In the genomic region with DNA sequence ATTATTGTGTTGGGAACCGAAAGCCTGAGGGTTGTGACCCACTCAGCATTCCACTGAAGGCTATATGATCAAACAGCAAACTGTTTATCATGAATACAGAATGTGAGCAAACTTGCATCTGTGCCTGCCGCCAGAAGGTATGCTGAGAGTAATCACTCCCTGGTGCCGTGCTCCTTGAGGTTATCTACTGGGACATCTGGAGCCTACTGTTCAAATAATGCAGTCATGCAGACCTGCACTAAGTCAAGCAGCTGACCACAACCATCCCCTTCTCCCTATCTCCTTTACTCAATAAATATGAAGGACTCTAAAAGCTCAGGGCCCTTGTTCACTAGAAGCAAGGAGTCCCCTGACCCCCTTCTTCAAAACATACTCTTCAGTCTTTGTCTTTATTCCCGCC, we compare ENCODE assay signal across 1 cellular context.
TF ChIP-seq lines count a peak whose summit lies in the region.

No MANE protein-coding gene starts in this region.

TF ChIP-seq in K562, 482 proteins besides CTCF, POLR2A, EP300 and RAD21 (continued from another document and continues in another):
- TF ChIP-seq, protein P1, sequence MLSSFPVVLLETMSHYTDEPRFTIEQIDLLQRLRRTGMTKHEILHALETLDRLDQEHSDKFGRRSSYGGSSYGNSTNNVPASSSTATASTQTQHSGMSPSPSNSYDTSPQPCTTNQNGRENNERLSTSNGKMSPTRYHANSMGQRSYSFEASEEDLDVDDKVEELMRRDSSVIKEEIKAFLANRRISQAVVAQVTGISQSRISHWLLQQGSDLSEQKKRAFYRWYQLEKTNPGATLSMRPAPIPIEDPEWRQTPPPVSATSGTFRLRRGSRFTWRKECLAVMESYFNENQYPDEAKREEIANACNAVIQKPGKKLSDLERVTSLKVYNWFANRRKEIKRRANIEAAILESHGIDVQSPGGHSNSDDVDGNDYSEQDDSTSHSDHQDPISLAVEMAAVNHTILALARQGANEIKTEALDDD (IDR thresholded peaks at IDR 0.05), result peak; percentile 54
- 0 out of 2 replicates have a peak, but pooled peaks have one; percentile 23 for TF ChIP-seq CBX5 (IDR thresholded peaks at IDR 0.05; ENCODE audit: borderline replicate concordance, low read depth)
- TF ChIP-seq E2F3 (CRISPR knock-in tag; IDR thresholded peaks at IDR 0.05), result no peak
- peak; percentile 95 for TF ChIP-seq CBFA2T2 (conservative IDR thresholded peaks at IDR 0.05)
- peak in 1 of 2 experiments; percentile 71; a peak in 2 of 3 replicates for TF ChIP-seq CBX3 (IDR thresholded peaks at IDR 0.05; ENCODE audit: borderline replicate concordance in 1 of 2, low read length in 2 of 2)
- 0 out of 2 replicates have a peak, but pooled peaks have one; percentile 65 for TF ChIP-seq ADNP (tag; IDR thresholded peaks at IDR 0.05)
- TF ChIP-seq DMBX1 (CRISPR knock-in tag; IDR thresholded peaks at IDR 0.05; ENCODE audit: borderline replicate concordance), result peak; percentile 76; the same call in 1 of the 2 replicates
- TF ChIP-seq STAT5A (IDR thresholded peaks at IDR 0.05; ENCODE audit: borderline replicate concordance, low read length), result peak; percentile 75
- TF ChIP-seq DPF2 (IDR thresholded peaks at IDR 0.05), result peak; percentile 88
- TF ChIP-seq LEF1 (IDR thresholded peaks at IDR 0.05), result peak; percentile 83; the same call in 1 of the 2 replicates
- TF ChIP-seq ZNF263 (CRISPR knock-in tag; IDR thresholded peaks at IDR 0.05; ENCODE audit: borderline replicate concordance), result 0 out of 2 replicates have a peak, but pooled peaks have one; percentile 14
- no peak for TF ChIP-seq CBX1 (IDR thresholded peaks at IDR 0.05; ENCODE audit: low read depth)
- TF ChIP-seq STAG1 (CRISPR knock-in tag; IDR thresholded peaks at IDR 0.05; ENCODE audit: borderline replicate concordance), result no peak
- TF ChIP-seq ELF4 (CRISPR knock-in tag; IDR thresholded peaks at IDR 0.05), result 0 out of 2 replicates have a peak, but pooled peaks have one; percentile 39
- TF ChIP-seq MTA1 (IDR thresholded peaks at IDR 0.05; ENCODE audit: borderline replicate concordance), result peak; percentile 53; the same call in 1 of the 2 replicates
- TF ChIP-seq, protein P2, sequence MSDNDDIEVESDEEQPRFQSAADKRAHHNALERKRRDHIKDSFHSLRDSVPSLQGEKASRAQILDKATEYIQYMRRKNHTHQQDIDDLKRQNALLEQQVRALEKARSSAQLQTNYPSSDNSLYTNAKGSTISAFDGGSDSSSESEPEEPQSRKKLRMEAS (CRISPR knock-in tag; IDR thresholded peaks at IDR 0.05), result peak; percentile 37; the same call in 1 of the 2 replicates
- peak; percentile 86; the same call in 1 of the 2 replicates for TF ChIP-seq ESRRA (IDR thresholded peaks at IDR 0.05; ENCODE audit: borderline replicate concordance, low read depth)
- TF ChIP-seq, protein P3, sequence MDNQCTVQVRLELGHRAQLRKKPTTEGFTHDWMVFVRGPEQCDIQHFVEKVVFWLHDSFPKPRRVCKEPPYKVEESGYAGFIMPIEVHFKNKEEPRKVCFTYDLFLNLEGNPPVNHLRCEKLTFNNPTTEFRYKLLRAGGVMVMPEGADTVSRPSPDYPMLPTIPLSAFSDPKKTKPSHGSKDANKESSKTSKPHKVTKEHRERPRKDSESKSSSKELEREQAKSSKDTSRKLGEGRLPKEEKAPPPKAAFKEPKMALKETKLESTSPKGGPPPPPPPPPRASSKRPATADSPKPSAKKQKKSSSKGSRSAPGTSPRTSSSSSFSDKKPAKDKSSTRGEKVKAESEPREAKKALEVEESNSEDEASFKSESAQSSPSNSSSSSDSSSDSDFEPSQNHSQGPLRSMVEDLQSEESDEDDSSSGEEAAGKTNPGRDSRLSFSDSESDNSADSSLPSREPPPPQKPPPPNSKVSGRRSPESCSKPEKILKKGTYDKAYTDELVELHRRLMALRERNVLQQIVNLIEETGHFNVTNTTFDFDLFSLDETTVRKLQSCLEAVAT (IDR thresholded peaks at IDR 0.05), result peak in 1 of 2 experiments; percentile 67; a peak in 1 of 4 replicates
- TF ChIP-seq FOXK1 (CRISPR knock-in tag; IDR thresholded peaks at IDR 0.05; ENCODE audit: borderline replicate concordance), result no peak
- no peak for TF ChIP-seq ZNF354B (CRISPR knock-in tag; IDR thresholded peaks at IDR 0.05)
- TF ChIP-seq FOXA1 (IDR thresholded peaks at IDR 0.05; ENCODE audit: borderline replicate concordance), result 0 out of 2 replicates have a peak, but pooled peaks have one; percentile 36
- TF ChIP-seq PHB2 (IDR thresholded peaks at IDR 0.05; ENCODE audit: low read depth), result peak; percentile 57; the same call in 1 of the 2 replicates
- TF ChIP-seq PML (IDR thresholded peaks at IDR 0.05; ENCODE audit: low read length), result peak; percentile 71
- peak; percentile 40; the same call in 1 of the 2 replicates for TF ChIP-seq NBN (IDR thresholded peaks at IDR 0.05; ENCODE audit: low read depth)
- TF ChIP-seq, protein P4, sequence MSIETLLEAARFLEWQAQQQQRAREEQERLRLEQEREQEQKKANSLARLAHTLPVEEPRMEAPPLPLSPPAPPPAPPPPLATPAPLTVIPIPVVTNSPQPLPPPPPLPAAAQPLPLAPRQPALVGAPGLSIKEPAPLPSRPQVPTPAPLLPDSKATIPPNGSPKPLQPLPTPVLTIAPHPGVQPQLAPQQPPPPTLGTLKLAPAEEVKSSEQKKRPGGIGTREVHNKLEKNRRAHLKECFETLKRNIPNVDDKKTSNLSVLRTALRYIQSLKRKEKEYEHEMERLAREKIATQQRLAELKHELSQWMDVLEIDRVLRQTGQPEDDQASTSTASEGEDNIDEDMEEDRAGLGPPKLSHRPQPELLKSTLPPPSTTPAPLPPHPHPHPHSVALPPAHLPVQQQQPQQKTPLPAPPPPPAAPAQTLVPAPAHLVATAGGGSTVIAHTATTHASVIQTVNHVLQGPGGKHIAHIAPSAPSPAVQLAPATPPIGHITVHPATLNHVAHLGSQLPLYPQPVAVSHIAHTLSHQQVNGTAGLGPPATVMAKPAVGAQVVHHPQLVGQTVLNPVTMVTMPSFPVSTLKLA (conservative IDR thresholded peaks at IDR 0.05), result peak in 1 of 2 experiments; percentile 50; a peak in 1 of 4 replicates
- peak; percentile 92 for TF ChIP-seq TEAD4 (IDR thresholded peaks at IDR 0.05; ENCODE audit: low read length)
- no peak for TF ChIP-seq TEAD4 (CRISPR knock-in tag; IDR thresholded peaks at IDR 0.05; ENCODE audit: borderline replicate concordance)
- TF ChIP-seq SMARCA4 (IDR thresholded peaks at IDR 0.05), result peak; percentile 89
- peak; percentile 78 for TF ChIP-seq KLF16 (IDR thresholded peaks at IDR 0.05)
- TF ChIP-seq ZNF644 (tag; IDR thresholded peaks at IDR 0.05; ENCODE audit: low read depth), result 0 out of 2 replicates have a peak, but pooled peaks have one; percentile 41
- peak; percentile 56; the same call in 1 of the 2 replicates for TF ChIP-seq ZNF24 (IDR thresholded peaks at IDR 0.05)
- TF ChIP-seq CXXC5 (CRISPR knock-in tag; IDR thresholded peaks at IDR 0.05), result peak; percentile 71
- TF ChIP-seq, protein P5, sequence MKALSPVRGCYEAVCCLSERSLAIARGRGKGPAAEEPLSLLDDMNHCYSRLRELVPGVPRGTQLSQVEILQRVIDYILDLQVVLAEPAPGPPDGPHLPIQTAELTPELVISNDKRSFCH (CRISPR knock-in tag; IDR thresholded peaks at IDR 0.05), result no peak
- TF ChIP-seq, protein P5 (tag; IDR thresholded peaks at IDR 0.05), result peak; percentile 33; the same call in 1 of the 2 replicates
- peak; percentile 74; the same call in 1 of the 2 replicates for TF ChIP-seq HDAC2 (IDR thresholded peaks at IDR 0.05)
- TF ChIP-seq CC2D1A (IDR thresholded peaks at IDR 0.05), result peak; percentile 85; the same call in 1 of the 2 replicates
- TF ChIP-seq HDAC3 (IDR thresholded peaks at IDR 0.05; ENCODE audit: borderline replicate concordance, partially characterized antibody), result peak; percentile 24
- peak; percentile 88 for TF ChIP-seq SMARCE1 (IDR thresholded peaks at IDR 0.05)
- TF ChIP-seq, protein P6, sequence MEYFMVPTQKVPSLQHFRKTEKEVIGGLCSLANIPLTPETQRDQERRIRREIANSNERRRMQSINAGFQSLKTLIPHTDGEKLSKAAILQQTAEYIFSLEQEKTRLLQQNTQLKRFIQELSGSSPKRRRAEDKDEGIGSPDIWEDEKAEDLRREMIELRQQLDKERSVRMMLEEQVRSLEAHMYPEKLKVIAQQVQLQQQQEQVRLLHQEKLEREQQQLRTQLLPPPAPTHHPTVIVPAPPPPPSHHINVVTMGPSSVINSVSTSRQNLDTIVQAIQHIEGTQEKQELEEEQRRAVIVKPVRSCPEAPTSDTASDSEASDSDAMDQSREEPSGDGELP (CRISPR knock-in tag; IDR thresholded peaks at IDR 0.05; ENCODE audit: borderline replicate concordance), result peak; percentile 45
- peak; percentile 54; the same call in 1 of the 2 replicates for TF ChIP-seq MYC (IDR thresholded peaks at IDR 0.05; ENCODE audit: low read depth, low read length)
- no peak for TF ChIP-seq MYC (CRISPR knock-in tag; IDR thresholded peaks at IDR 0.05; ENCODE audit: borderline replicate concordance, low read depth)
- TF ChIP-seq, protein P7, sequence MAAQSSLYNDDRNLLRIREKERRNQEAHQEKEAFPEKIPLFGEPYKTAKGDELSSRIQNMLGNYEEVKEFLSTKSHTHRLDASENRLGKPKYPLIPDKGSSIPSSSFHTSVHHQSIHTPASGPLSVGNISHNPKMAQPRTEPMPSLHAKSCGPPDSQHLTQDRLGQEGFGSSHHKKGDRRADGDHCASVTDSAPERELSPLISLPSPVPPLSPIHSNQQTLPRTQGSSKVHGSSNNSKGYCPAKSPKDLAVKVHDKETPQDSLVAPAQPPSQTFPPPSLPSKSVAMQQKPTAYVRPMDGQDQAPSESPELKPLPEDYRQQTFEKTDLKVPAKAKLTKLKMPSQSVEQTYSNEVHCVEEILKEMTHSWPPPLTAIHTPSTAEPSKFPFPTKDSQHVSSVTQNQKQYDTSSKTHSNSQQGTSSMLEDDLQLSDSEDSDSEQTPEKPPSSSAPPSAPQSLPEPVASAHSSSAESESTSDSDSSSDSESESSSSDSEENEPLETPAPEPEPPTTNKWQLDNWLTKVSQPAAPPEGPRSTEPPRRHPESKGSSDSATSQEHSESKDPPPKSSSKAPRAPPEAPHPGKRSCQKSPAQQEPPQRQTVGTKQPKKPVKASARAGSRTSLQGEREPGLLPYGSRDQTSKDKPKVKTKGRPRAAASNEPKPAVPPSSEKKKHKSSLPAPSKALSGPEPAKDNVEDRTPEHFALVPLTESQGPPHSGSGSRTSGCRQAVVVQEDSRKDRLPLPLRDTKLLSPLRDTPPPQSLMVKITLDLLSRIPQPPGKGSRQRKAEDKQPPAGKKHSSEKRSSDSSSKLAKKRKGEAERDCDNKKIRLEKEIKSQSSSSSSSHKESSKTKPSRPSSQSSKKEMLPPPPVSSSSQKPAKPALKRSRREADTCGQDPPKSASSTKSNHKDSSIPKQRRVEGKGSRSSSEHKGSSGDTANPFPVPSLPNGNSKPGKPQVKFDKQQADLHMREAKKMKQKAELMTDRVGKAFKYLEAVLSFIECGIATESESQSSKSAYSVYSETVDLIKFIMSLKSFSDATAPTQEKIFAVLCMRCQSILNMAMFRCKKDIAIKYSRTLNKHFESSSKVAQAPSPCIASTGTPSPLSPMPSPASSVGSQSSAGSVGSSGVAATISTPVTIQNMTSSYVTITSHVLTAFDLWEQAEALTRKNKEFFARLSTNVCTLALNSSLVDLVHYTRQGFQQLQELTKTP (IDR thresholded peaks at IDR 0.05; ENCODE audit: low read depth in 1 of 2, partially characterized antibody in 2 of 2), result peak in 1 of 2 experiments; percentile 55
- no peak for TF ChIP-seq MED1 (CRISPR knock-in tag; IDR thresholded peaks at IDR 0.05; ENCODE audit: borderline replicate concordance)
- TF ChIP-seq, protein P8, sequence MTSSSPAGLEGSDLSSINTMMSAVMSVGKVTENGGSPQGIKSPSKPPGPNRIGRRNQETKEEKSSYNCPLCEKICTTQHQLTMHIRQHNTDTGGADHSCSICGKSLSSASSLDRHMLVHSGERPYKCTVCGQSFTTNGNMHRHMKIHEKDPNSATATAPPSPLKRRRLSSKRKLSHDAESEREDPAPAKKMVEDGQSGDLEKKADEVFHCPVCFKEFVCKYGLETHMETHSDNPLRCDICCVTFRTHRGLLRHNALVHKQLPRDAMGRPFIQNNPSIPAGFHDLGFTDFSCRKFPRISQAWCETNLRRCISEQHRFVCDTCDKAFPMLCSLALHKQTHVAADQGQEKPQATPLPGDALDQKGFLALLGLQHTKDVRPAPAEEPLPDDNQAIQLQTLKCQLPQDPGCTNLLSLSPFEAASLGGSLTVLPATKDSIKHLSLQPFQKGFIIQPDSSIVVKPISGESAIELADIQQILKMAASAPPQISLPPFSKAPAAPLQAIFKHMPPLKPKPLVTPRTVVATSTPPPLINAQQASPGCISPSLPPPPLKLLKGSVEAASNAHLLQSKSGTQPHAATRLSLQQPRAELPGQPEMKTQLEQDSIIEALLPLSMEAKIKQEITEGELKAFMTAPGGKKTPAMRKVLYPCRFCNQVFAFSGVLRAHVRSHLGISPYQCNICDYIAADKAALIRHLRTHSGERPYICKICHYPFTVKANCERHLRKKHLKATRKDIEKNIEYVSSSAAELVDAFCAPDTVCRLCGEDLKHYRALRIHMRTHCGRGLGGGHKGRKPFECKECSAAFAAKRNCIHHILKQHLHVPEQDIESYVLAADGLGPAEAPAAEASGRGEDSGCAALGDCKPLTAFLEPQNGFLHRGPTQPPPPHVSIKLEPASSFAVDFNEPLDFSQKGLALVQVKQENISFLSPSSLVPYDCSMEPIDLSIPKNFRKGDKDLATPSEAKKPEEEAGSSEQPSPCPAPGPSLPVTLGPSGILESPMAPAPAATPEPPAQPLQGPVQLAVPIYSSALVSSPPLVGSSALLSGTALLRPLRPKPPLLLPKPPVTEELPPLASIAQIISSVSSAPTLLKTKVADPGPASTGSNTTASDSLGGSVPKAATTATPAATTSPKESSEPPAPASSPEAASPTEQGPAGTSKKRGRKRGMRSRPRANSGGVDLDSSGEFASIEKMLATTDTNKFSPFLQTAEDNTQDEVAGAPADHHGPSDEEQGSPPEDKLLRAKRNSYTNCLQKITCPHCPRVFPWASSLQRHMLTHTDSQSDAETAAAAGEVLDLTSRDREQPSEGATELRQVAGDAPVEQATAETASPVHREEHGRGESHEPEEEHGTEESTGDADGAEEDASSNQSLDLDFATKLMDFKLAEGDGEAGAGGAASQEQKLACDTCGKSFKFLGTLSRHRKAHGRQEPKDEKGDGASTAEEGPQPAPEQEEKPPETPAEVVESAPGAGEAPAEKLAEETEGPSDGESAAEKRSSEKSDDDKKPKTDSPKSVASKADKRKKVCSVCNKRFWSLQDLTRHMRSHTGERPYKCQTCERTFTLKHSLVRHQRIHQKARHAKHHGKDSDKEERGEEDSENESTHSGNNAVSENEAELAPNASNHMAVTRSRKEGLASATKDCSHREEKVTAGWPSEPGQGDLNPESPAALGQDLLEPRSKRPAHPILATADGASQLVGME (CRISPR knock-in tag; IDR thresholded peaks at IDR 0.05), result no peak
- peak; percentile 96 for TF ChIP-seq CBFA2T3 (IDR thresholded peaks at IDR 0.05)
- 0 out of 4 replicates have a peak, but pooled peaks of 1 of the 2 experiments have one; percentile 30 for TF ChIP-seq FOXK2 (conservative IDR thresholded peaks at IDR 0.05 in 1 of 2, IDR thresholded peaks at IDR 0.05 in 1 of 2; ENCODE audit: low read depth in 2 of 2)
- TF ChIP-seq TBL1XR1 (IDR thresholded peaks at IDR 0.05; ENCODE audit: low read length in 2 of 2), result peak in 1 of 2 experiments; percentile 54; a peak in 1 of 4 replicates
- TF ChIP-seq, protein P9, sequence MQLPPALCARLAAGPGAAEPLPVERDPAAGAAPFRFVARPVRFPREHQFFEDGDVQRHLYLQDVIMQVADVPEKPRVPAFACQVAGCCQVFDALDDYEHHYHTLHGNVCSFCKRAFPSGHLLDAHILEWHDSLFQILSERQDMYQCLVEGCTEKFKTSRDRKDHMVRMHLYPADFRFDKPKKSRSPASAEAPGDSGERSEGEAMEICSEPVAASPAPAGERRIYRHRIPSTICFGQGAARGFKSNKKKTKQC (CRISPR knock-in tag; IDR thresholded peaks at IDR 0.05), result no peak
- peak; percentile 36 to 74; a peak in 2 of 4 replicates for TF ChIP-seq RCOR1 (IDR thresholded peaks at IDR 0.05; ENCODE audit: borderline replicate concordance in 1 of 2, low read depth in 2 of 2, low read length in 2 of 2)
